In genomic region chr17:75182569-75183436, GRCh38 we compare ENCODE assay signal across 8 cellular contexts. TPM values are rescaled to one million over a fixed set of nuclear protein-coding genes. Genes with fewer than 3 reads are reported as not detected.
A peak's percentile ranks its signal among the peaks of the same experiment; 100 is the strongest.
DNase-seq lines count a peak whose midpoint lies in the region; ATAC-seq and TF ChIP-seq lines count a peak whose summit lies in the region.

TSS of gene SUMO2 (minus strand) at chr17:75182959. CDS start at chr17:75182834, 125 bp downstream.

- ATAC-seq in GM18498 (IDR thresholded peaks at IDR 0.05; ENCODE audit: unreplicated experiment), result peak; percentile 79
- peak; percentile 62 for ATAC-seq in HG02938 (IDR thresholded peaks at IDR 0.05; ENCODE audit: unreplicated experiment)
- ATAC-seq in right cardiac atrium, result peak; percentile 94 to 95

- no peaks in the 10 kb centered on the region for H3K36me3 ChIP-seq in uterus

- TF ChIP-seq POLR2A in uterus (IDR thresholded peaks at IDR 0.05), result peak; percentile 54 to 89

- DNase-seq in NCI-H187 (lab: John Stamatoyannopoulos, UW) (peak; percentile 92), anterior cingulate cortex (lab: John Stamatoyannopoulos, UW) (peak; percentile 52 to 93 (median 85)), right cardiac atrium (peak; percentile 94 to 99 (median 98)), putamen (ENCODE audit: low spot score) (peak; percentile 90), uterus (peak; percentile 95 to 97)

- H3K27ac ChIP-seq in right cardiac atrium (ENCODE audit: low read length) (peak within 1 kb of the TSS; percentile 99), uterus (peak within 1 kb of the TSS; percentile 100)

- H3K27me3 ChIP-seq in right cardiac atrium (ENCODE audit: control insufficient read depth, insufficient read depth) (no peaks in the 10 kb centered on the region), uterus (no peaks in the 10 kb centered on the region)

- no peaks in the 10 kb centered on the region for H3K9me3 ChIP-seq in right cardiac atrium (ENCODE audit: control insufficient read depth, low read length)
- no peaks in the 10 kb centered on the region for H3K9me3 ChIP-seq in uterus

- H3K4me3 ChIP-seq in right cardiac atrium (ENCODE audit: low read length) (peak within 1 kb of the TSS; percentile 91), uterus (peak within 1 kb of the TSS; percentile 83 to 94)

- WGBS in right cardiac atrium, result 1% methylated on average over 92 of the region's 92 CpGs

- H3K4me1 ChIP-seq in right cardiac atrium (ENCODE audit: control insufficient read depth, insufficient read depth, low read length), result no peaks in the 10 kb centered on the region
- H3K4me1 ChIP-seq in uterus, result no peaks in the 10 kb centered on the region

- intact Hi-C loops in T-helper 2 cell treated with Interferon-gamma antibody and Interleukin-4, amounts not matched to agents 100 ng/mL and 5 ng/mL, for 36 hours (cut with micrococcal nuclease), result loop anchor here (1.0 to 5.0 kb wide), 4 partner anchors 22 to 136 kb away; partner anchors contain the start of genes ATP5PD, JPT1, KCTD2 and MIF4GD
- intact Hi-C loops in right cardiac atrium (cut with DNase I), result no loop called here
- intact Hi-C loops in uterus (cut with DNase I; ENCODE audit: low total_unique reads), result no loop called here

- TF ChIP-seq CTCF in uterus (IDR thresholded peaks at IDR 0.05), result peak in 2 of 4 experiments; percentile 51 to 55

RNA-seq across cellular contexts. Expression of gene SUMO2, which starts in this region (rescaled TPM):
- total RNA-seq in T-helper 2 cell treated with Interferon-gamma antibody and Interleukin-4, amounts not matched to agents 100 ng/mL and 5 ng/mL, for 36 hours, result 545 and 551 TPM in 2 replicates
- total RNA-seq in right cardiac atrium, result 100 to 1,000 TPM; 249 to 272 (median 257) TPM
- polyA plus RNA-seq in right cardiac atrium, result 99.1 TPM
- 100 to 1,000 TPM in 2 of 4 donors, 10 to 100 TPM in 2; 57.4 to 427 (median 102) TPM for total RNA-seq in uterus

Comparison
In these comparisons a context has a peak if more than half of its experiments do, and no peak if none do; other contexts are left out.
1. Peak in every context shown above with its lines: DNase-seq, ATAC-seq, H3K4me3 ChIP-seq and H3K27ac ChIP-seq.